ENCODE assay signal across 9 cellular contexts in the genomic region with DNA sequence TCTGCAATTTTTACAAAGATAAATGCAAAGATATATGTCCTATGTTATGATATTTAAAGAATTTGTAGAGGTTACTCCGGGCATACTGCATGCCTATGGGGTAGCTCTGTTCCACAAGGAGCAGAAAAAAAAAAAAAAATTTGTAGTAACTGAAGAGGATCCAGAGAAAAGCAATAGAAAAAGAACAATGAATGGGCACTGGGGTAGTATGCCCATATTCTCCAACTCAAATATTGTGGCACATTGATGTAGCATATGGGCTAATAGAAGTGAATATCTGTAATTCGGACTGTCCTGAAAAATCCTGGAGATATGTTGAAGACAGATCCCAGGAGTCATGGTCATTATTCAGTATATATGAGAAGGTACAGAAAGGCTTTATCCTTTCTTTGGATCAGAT. TPM values are rescaled to one million over a fixed set of nuclear protein-coding genes. Genes with fewer than 3 reads are reported as not detected.
DNase-seq lines count a peak whose midpoint lies in the region; ATAC-seq and TF ChIP-seq lines count a peak whose summit lies in the region.
"Had no signal": no experiment of that assay in that cellular context is flagged by ENCODE, and none has a peak within 500 bp of the region (broad histone marks: within the 10 kb centered on the region; RNA-seq: fewer than 3 reads in every experiment).

No MANE protein-coding gene starts in this region.

- WGBS in smooth muscle cell (ENCODE audit: low lambda C conversion rate): 82% methylated on average over 2 of the region's 2 CpGs

- peak overlapping the region; percentile 97 for H2AFZ ChIP-seq in smooth muscle cell (ENCODE audit: low read depth)

- no peak for DNase-seq in foreskin keratinocyte
- no peak for DNase-seq in smooth muscle cell (lab: John Stamatoyannopoulos, UW; ENCODE audit: unreplicated experiment)
- DNase-seq in EL: no peak
- DNase-seq in stimulated activated CD8-positive, alpha-beta memory T cell treated with anti-CD3 and anti-CD28 coated beads, Interleukin-4, amount 100 ng/mL, for 48 hours: no peak
- DNase-seq: erythroblast; stimulated activated naive CD4-positive, alpha-beta T cell had no signal

- no peaks in the 10 kb centered on the region for H3K9me3 ChIP-seq in HUES6 (ENCODE audit: control insufficient read depth, insufficient read depth, low read depth, low read length)
- no peaks in the 10 kb centered on the region for H3K9me3 ChIP-seq in smooth muscle cell (replicated peaks; ENCODE audit: low read depth)

- peak overlapping the region; percentile 99 for H3K27ac ChIP-seq in HUES6 (ENCODE audit: low read depth, low read length)
- peak overlapping the region; percentile 86 for H3K27ac ChIP-seq in VCaP
- H3K27ac ChIP-seq in foreskin keratinocyte: peak overlapping the region; percentile 43
- peak overlapping the region; percentile 95 for H3K27ac ChIP-seq in smooth muscle cell (ENCODE audit: low read depth)

- peaks cover 10% of the 10 kb centered on the region for H3F3A ChIP-seq in smooth muscle cell (ENCODE audit: low read depth)

- TF ChIP-seq CTCF in VCaP (conservative IDR thresholded peaks at IDR 0.05): no peak
- no peak for TF ChIP-seq CTCF in foreskin keratinocyte (conservative IDR thresholded peaks at IDR 0.05)
- no peak for TF ChIP-seq CTCF in smooth muscle cell (IDR thresholded peaks at IDR 0.05; ENCODE audit: borderline replicate concordance, insufficient read depth, poor library complexity, severe bottlenecking)

- H3K4me1 ChIP-seq in HUES6 (ENCODE audit: control insufficient read depth, insufficient read depth, low read length) (peaks cover 35% of the 10 kb centered on the region), foreskin keratinocyte (peaks cover 30% of the 10 kb centered on the region), smooth muscle cell (ENCODE audit: low read depth) (peaks cover 30% of the 10 kb centered on the region)

- H3K27me3 ChIP-seq in HUES6 (ENCODE audit: control insufficient read depth, insufficient read depth, low read length) (no peaks in the 10 kb centered on the region), foreskin keratinocyte (no peaks in the 10 kb centered on the region), smooth muscle cell (ENCODE audit: low read depth) (no peaks in the 10 kb centered on the region)

- H3K36me3 ChIP-seq in HUES6 (ENCODE audit: control insufficient read depth, insufficient read depth, low read length): peaks cover 29% of the 10 kb centered on the region
- no peaks in the 10 kb centered on the region for H3K36me3 ChIP-seq in smooth muscle cell (ENCODE audit: low read depth)

- peak overlapping the region; percentile 84 for H3K4me2 ChIP-seq in smooth muscle cell

- peaks cover 39% of the 10 kb centered on the region for H3K79me2 ChIP-seq in smooth muscle cell (ENCODE audit: low read depth)

- H3K9ac ChIP-seq in HUES6 (ENCODE audit: low read length) (peak overlapping the region; percentile 71), smooth muscle cell (ENCODE audit: low read depth) (peak overlapping the region; percentile 99)

- H3K4me3 ChIP-seq in HUES6 (ENCODE audit: low read depth, low read length): peak overlapping the region; percentile 76
- no peak overlapping the region for H3K4me3 ChIP-seq in smooth muscle cell

- peaks cover 37% of the 10 kb centered on the region for H4K20me1 ChIP-seq in smooth muscle cell (ENCODE audit: low read depth)

- ATAC-seq in foreskin keratinocyte: no peak
- no peak for ATAC-seq in GM18861 (IDR thresholded peaks at IDR 0.05; ENCODE audit: unreplicated experiment)

RNA-seq across cellular contexts. Expression of a gene that starts 1.1 kb away (rescaled TPM):
- total RNA-seq in foreskin keratinocyte (52.4 and 55.7 TPM in 2 replicates), smooth muscle cell (64.5 and 78.3 TPM in 2 replicates)
- polyA plus RNA-seq in foreskin keratinocyte (31.1 and 35.9 TPM in 2 replicates), smooth muscle cell (68.6 and 70.4 TPM in 2 replicates)

RNA-seq across cellular contexts. Expression of a gene that starts 36.2 kb away (rescaled TPM):
- total RNA-seq in foreskin keratinocyte: 354 and 495 TPM in 2 replicates
- 548 and 757 TPM in 2 replicates for polyA plus RNA-seq in foreskin keratinocyte
- 708 and 831 TPM in 2 replicates for total RNA-seq in smooth muscle cell
- 879 and 884 TPM in 2 replicates for polyA plus RNA-seq in smooth muscle cell

RNA-seq across cellular contexts. Expression of a gene that starts 48.3 kb away (rescaled TPM):
- total RNA-seq in foreskin keratinocyte (6.3 and 10.6 TPM in 2 replicates), smooth muscle cell (not detected in 2 replicates)
- polyA plus RNA-seq in foreskin keratinocyte (7.2 and 8.6 TPM in 2 replicates), smooth muscle cell (0.27 TPM in 1 of 2 replicates, not detected in the other)

Comparison
In these comparisons a context has a peak if more than half of its experiments do, and no peak if none do; other contexts are left out.
1. H3K27ac ChIP-seq: peak in every context shown above with its lines; median percentile 99 in HUES6; 95 in smooth muscle cell; 86 in VCaP; 43 in foreskin keratinocyte.